25 cellular contexts compared by ENCODE assay signal in genomic region chr3:129539201-129539600, GRCh38. TPM values are rescaled to one million over a fixed set of nuclear protein-coding genes. Genes with fewer than 3 reads are reported as not detected.
"Had no signal": no experiment of that assay in that cellular context is flagged by ENCODE, and none has a peak within 500 bp of the region (broad histone marks: within the 10 kb centered on the region; RNA-seq: fewer than 3 reads in every experiment).

No MANE protein-coding gene starts in this region.

- H3K4me3 ChIP-seq: ascending aorta, gastroesophageal sphincter, sigmoid colon, thoracic aorta had no signal

- H3K9me3 Mint-ChIP-seq: activated naive CD4-positive, alpha-beta T cell treated with anti-CD3 and anti-CD28 coated beads, Interleukin-2, amount 50 U/mL, for 72 hours; nephron progenitor cell; stimulated activated naive B cell treated with anti-CD40 and anti-IgM and Interleukin-4, amounts not matched to agents 10 μg/mL and 1 μg/mL and 100 μg/mL, for 72 hours; T-cell had no signal

- H3K27me3 Mint-ChIP-seq: stimulated activated naive B cell treated with anti-CD40 and anti-IgM and Interleukin-4, amounts not matched to agents 10 μg/mL and 1 μg/mL and 100 μg/mL, for 72 hours; T-cell had no signal

- ATAC-seq: activated naive CD4-positive, alpha-beta T cell treated with anti-CD3 and anti-CD28 coated beads, Interleukin-2, amount 50 U/mL, for 72 hours; gastroesophageal sphincter; left cardiac atrium; stimulated activated naive B cell treated with anti-CD40 and anti-IgM and Interleukin-4, amounts not matched to agents 10 μg/mL and 1 μg/mL and 100 μg/mL, for 72 hours; T-cell had no signal

- H3K36me3 Mint-ChIP-seq: activated naive CD4-positive, alpha-beta T cell treated with anti-CD3 and anti-CD28 coated beads, Interleukin-2, amount 50 U/mL, for 72 hours; stimulated activated naive B cell treated with anti-CD40 and anti-IgM and Interleukin-4, amounts not matched to agents 10 μg/mL and 1 μg/mL and 100 μg/mL, for 72 hours; T-cell had no signal

- H3K4me3 Mint-ChIP-seq: nephron progenitor cell; stimulated activated naive B cell treated with anti-CD40 and anti-IgM and Interleukin-4, amounts not matched to agents 10 μg/mL and 1 μg/mL and 100 μg/mL, for 72 hours; T-cell had no signal

- H3K4me1 ChIP-seq: ascending aorta, gastroesophageal sphincter, sigmoid colon had no signal

- H3K27ac Mint-ChIP-seq: activated naive CD4-positive, alpha-beta T cell treated with anti-CD3 and anti-CD28 coated beads, Interleukin-2, amount 50 U/mL, for 72 hours; nephron progenitor cell; stimulated activated naive B cell treated with anti-CD40 and anti-IgM and Interleukin-4, amounts not matched to agents 10 μg/mL and 1 μg/mL and 100 μg/mL, for 72 hours; T-cell had no signal

- H3K4me1 Mint-ChIP-seq: stimulated activated naive B cell treated with anti-CD40 and anti-IgM and Interleukin-4, amounts not matched to agents 10 μg/mL and 1 μg/mL and 100 μg/mL, for 72 hours; T-cell had no signal

- H3K9me3 ChIP-seq: ascending aorta, gastroesophageal sphincter, sigmoid colon, thoracic aorta had no signal

- DNase-seq: activated T-cell treated with anti-CD3 and anti-CD28 coated beads, Interleukin-2, amount 50 U/mL, for 1 hour; brain microvascular endothelial cell; caudate nucleus; effector CD8-positive, alpha-beta T cell; head of caudate nucleus; hypothalamus; islet precursor cell; left cardiac atrium; nephron progenitor cell; nucleus accumbens; posterior cingulate gyrus; sigmoid colon; stimulated activated CD4-positive, alpha-beta T cell treated with anti-CD3 and anti-CD28 coated beads, Interleukin-2, amount 100 ng/mL, for 48 hours; stimulated activated CD8-positive, alpha-beta memory T cell treated with anti-CD3 and anti-CD28 coated beads, Interleukin-4, amount 100 ng/mL, for 48 hours; stimulated activated naive B cell treated with anti-CD40 and anti-IgM and Interleukin-4, amounts not matched to agents 10 μg/mL and 1 μg/mL and 100 μg/mL, for 72 hours; T-cell had no signal

- H3K27me3 ChIP-seq: ascending aorta, brain microvascular endothelial cell, gastroesophageal sphincter, sigmoid colon had no signal

- H3K27ac ChIP-seq: ascending aorta, brain microvascular endothelial cell, gastroesophageal sphincter, sigmoid colon, thoracic aorta had no signal

- H3K36me3 ChIP-seq: ascending aorta, brain microvascular endothelial cell, gastroesophageal sphincter, sigmoid colon, thoracic aorta had no signal

RNA-seq across cellular contexts. Expression of gene H1-8, which starts 3.8 kb away (rescaled TPM):
- total RNA-seq: activated naive CD4-positive, alpha-beta T cell treated with anti-CD3 and anti-CD28 coated beads, Interleukin-2, amount 50 U/mL, for 72 hours; ascending aorta; dermis blood vessel endothelial cell; gastroesophageal sphincter; left cardiac atrium; liver; sigmoid colon; T-cell; thoracic aorta; urinary bladder had no signal
- polyA plus RNA-seq: adipose tissue, esophagus, liver, sigmoid colon, urinary bladder had no signal

RNA-seq across cellular contexts. Expression of gene RHO, which starts 10.8 kb away (rescaled TPM):
- total RNA-seq: activated naive CD4-positive, alpha-beta T cell treated with anti-CD3 and anti-CD28 coated beads, Interleukin-2, amount 50 U/mL, for 72 hours; ascending aorta; dermis blood vessel endothelial cell; gastroesophageal sphincter; left cardiac atrium; liver; sigmoid colon; thoracic aorta; urinary bladder had no signal
- polyA plus RNA-seq: adipose tissue, esophagus, liver, sigmoid colon, urinary bladder had no signal
